Comparison of ENCODE assay signal across 9 cellular contexts in genomic region chr3:163490119-163490518, GRCh38.
DNase-seq lines count a peak whose midpoint lies in the region; ATAC-seq and TF ChIP-seq lines count a peak whose summit lies in the region.
"Had no signal": no experiment of that assay in that cellular context is flagged by ENCODE, and none has a peak within 500 bp of the region (broad histone marks: within the 10 kb centered on the region; RNA-seq: fewer than 3 reads in every experiment).

No MANE protein-coding gene starts in this region.

- H3K9ac ChIP-seq in smooth muscle cell (ENCODE audit: low read depth): no peak overlapping the region

- H3K79me2 ChIP-seq in OCI-LY7 (ENCODE audit: insufficient read depth, low read depth, low read length): no peaks in the 10 kb centered on the region
- H3K79me2 ChIP-seq in smooth muscle cell (ENCODE audit: low read depth): no peaks in the 10 kb centered on the region

- intact Hi-C loops in Caco-2 (cut with micrococcal nuclease; ENCODE audit: unreplicated experiment): loop anchor here (1.0 to 2.0 kb wide), 3 partner anchors 13 to 1930 kb away; no protein-coding TSS in a partner anchor
- intact Hi-C loops in OCI-LY7 (cut with micrococcal nuclease; ENCODE audit: unreplicated experiment): loop anchor here (5.0 kb wide), 1 partner anchor 433 kb away; no protein-coding TSS in a partner anchor

- no peak overlapping the region for H3K27ac Mint-ChIP-seq in Caco-2 (ENCODE audit: unreplicated experiment)
- H3K27ac Mint-ChIP-seq: nephron had no signal

- H2AFZ ChIP-seq in OCI-LY7 (ENCODE audit: low read length) (no peak overlapping the region), smooth muscle cell (ENCODE audit: low read depth) (no peak overlapping the region)

- POLR2A ChIA-PET in Caco-2 (lab: Charles Lee) (no interaction called here), OCI-LY7 (lab: Charles Lee) (no interaction called here)

- H3K27me3 Mint-ChIP-seq in Caco-2 (ENCODE audit: insufficient read depth, unreplicated experiment): no peaks in the 10 kb centered on the region

- ATAC-seq in HG03103 (IDR thresholded peaks at IDR 0.05; ENCODE audit: low read depth, unreplicated experiment) (peak; percentile 86), esophagus mucosa (peak; percentile 43), HG03139 (IDR thresholded peaks at IDR 0.05; ENCODE audit: unreplicated experiment) (no peak)

- H3K4me1 Mint-ChIP-seq in Caco-2 (ENCODE audit: low read depth, unreplicated experiment): no peaks in the 10 kb centered on the region
- H3K4me1 Mint-ChIP-seq: nephron had no signal

- no peaks in the 10 kb centered on the region for H3K9me3 Mint-ChIP-seq in Caco-2 (ENCODE audit: unreplicated experiment)
- H3K9me3 Mint-ChIP-seq: nephron had no signal

- H3K4me2 ChIP-seq in OCI-LY7 (ENCODE audit: low read length) (no peak overlapping the region), smooth muscle cell (no peak overlapping the region)

- TF ChIP-seq CTCF in Caco-2 (IDR thresholded peaks at IDR 0.05; ENCODE audit: insufficient read depth in 1 of 2, low read depth in 1 of 2, low read length in 1 of 2, severe bottlenecking in 1 of 2, unreplicated experiment in 1 of 2) (peak; percentile 47 to 61), GM13977 (IDR thresholded peaks at IDR 0.05; ENCODE audit: extremely low read depth, insufficient read depth, missing control alignments) (peak; percentile 87), OCI-LY7 (conservative IDR thresholded peaks at IDR 0.05; ENCODE audit: low read length) (peak; percentile 68), smooth muscle cell (IDR thresholded peaks at IDR 0.05; ENCODE audit: borderline replicate concordance, insufficient read depth, poor library complexity, severe bottlenecking) (peak; percentile 55)

- DNase-seq in Caco-2 (peak; percentile 53 to 66), GM13977 (ENCODE audit: low spot score) (peak; percentile 47), OCI-LY7 (ENCODE audit: low spot score) (peak; percentile 21), smooth muscle cell (lab: John Stamatoyannopoulos, UW; ENCODE audit: unreplicated experiment) (no peak), NCI-H2227 treated with DMSO at 0.1 percent for 48 hours (lab: John Stamatoyannopoulos, UW) (no peak)

- no peak overlapping the region for H3K4me3 Mint-ChIP-seq in Caco-2 (ENCODE audit: unreplicated experiment)
- H3K4me3 Mint-ChIP-seq: nephron had no signal

- H3F3A ChIP-seq in smooth muscle cell (ENCODE audit: low read depth): no peaks in the 10 kb centered on the region

- H3K36me3 ChIP-seq in Caco-2 (ENCODE audit: control insufficient read depth, insufficient read depth, low read length) (no peaks in the 10 kb centered on the region), OCI-LY7 (ENCODE audit: insufficient read depth, low read length) (no peaks in the 10 kb centered on the region), smooth muscle cell (ENCODE audit: low read depth) (no peaks in the 10 kb centered on the region)

- H3K4me1 ChIP-seq in Caco-2: no peaks in the 10 kb centered on the region
- H3K4me1 ChIP-seq in OCI-LY7 (ENCODE audit: insufficient read depth, low read length, poor library complexity, severe bottlenecking): no peaks in the 10 kb centered on the region
- H3K4me1 ChIP-seq in smooth muscle cell (ENCODE audit: low read depth): no peaks in the 10 kb centered on the region

- BruUV-seq in Caco-2 (replicated peaks; lab: Mats Ljungman, UMichigan) (no TSS peak), OCI-LY7 (replicated peaks; lab: Mats Ljungman, UMichigan) (no TSS peak)

- H3K27me3 ChIP-seq in Caco-2 (replicated peaks; ENCODE audit: control insufficient read depth, insufficient read depth, low read length): no peaks in the 10 kb centered on the region
- H3K27me3 ChIP-seq in smooth muscle cell (ENCODE audit: low read depth): no peaks in the 10 kb centered on the region

- no peaks in the 10 kb centered on the region for H3K36me3 Mint-ChIP-seq in Caco-2 (ENCODE audit: insufficient read depth, unreplicated experiment)

- no peak overlapping the region for H3K4me3 ChIP-seq in Caco-2 (ENCODE audit: low read depth, low read length)
- H3K4me3 ChIP-seq in OCI-LY7 (ENCODE audit: low read depth, low read length, poor library complexity, severe bottlenecking): no peak overlapping the region
- H3K4me3 ChIP-seq in smooth muscle cell: no peak overlapping the region

- no peaks in the 10 kb centered on the region for H3K9me2 ChIP-seq in OCI-LY7 (ENCODE audit: insufficient read depth, low read length)

- H3K9me3 ChIP-seq in Caco-2: no peaks in the 10 kb centered on the region
- 0 out of 2 replicates have a peak, but pooled peaks cover 3% of the 10 kb centered on the region for H3K9me3 ChIP-seq in OCI-LY7 (ENCODE audit: low read length)
- H3K9me3 ChIP-seq in smooth muscle cell (replicated peaks; ENCODE audit: low read depth): no peaks in the 10 kb centered on the region

- H4K20me1 ChIP-seq in OCI-LY7 (ENCODE audit: insufficient read depth, low read length): no peaks in the 10 kb centered on the region
- H4K20me1 ChIP-seq in smooth muscle cell (ENCODE audit: low read depth): no peaks in the 10 kb centered on the region

- WGBS in smooth muscle cell (ENCODE audit: low lambda C conversion rate): 94% methylated on average over 1 of the region's 1 CpG

- CTCF ChIA-PET in Caco-2 (lab: Charles Lee): interaction anchor here (0.7 to 1.1 kb wide), 2 partner anchors 14 to 1576 kb away, joined by 3 to 5 read pairs; no protein-coding TSS in a partner anchor
- CTCF ChIA-PET in OCI-LY7 (lab: Charles Lee; ENCODE audit: unreplicated experiment): no interaction called here

- in situ Hi-C loops in GM13977 (cut with MboI; ENCODE audit: low pct_unique_long_range_greater_than_20kb, low sequenced_read_pairs, unreplicated experiment): no loop called here

- H3K27ac ChIP-seq in OCI-LY7 (ENCODE audit: low read depth, low read length, poor library complexity, severe bottlenecking) (no peak overlapping the region), smooth muscle cell (ENCODE audit: low read depth) (no peak overlapping the region)

Comparison
In these comparisons a context has a peak if more than half of its experiments do, and no peak if none do; other contexts are left out.
1. DNase-seq: peak in Caco-2 (2 of 2), GM13977 (single experiment) and OCI-LY7 (single experiment); none in smooth muscle cell (single experiment) and NCI-H2227 treated with DMSO at 0.1 percent for 48 hours (single experiment).
2. Peak in every context shown above with its lines, with median percentiles within 50 percentile points of each other: CTCF ChIP-seq.